In the genomic region with DNA sequence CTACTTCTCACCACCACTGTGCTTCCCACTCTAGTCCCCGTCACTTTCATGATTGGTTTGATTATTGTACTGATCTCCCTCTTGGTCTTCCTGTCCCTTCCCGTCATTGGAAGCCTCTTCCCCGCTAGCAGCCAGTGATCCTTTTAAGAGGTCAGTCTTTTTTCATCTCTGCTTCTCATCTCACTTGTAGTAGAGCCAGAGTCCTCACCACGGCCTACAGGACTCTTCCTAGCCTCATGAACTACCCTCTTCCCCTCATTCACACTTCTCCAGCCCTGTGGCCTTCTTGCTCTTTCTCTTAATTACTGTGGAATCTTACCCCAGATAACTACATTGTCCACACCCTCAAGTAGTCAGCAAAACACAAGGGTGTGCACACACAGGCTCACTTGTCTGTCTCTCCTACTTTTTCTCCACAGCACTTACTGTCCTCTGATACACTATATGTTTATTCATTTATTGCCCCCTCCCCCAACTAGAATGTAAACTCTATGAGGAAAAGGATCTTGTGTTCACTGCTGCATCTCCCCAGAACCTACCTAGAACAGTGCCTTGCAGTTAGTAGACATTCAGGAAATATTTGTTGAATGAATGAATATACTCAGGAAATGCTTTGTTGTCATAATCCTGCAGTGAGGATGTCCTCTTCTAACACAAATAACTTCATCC, we compare ENCODE assay signal across 11 cellular contexts.
DNase-seq lines count a peak whose midpoint lies in the region; TF ChIP-seq lines count a peak whose summit lies in the region.
"Had no signal": no experiment of that assay in that cellular context is flagged by ENCODE, and none has a peak within 500 bp of the region (broad histone marks: within the 10 kb centered on the region; RNA-seq: fewer than 3 reads in every experiment).

No MANE protein-coding gene starts in this region.

- H3K4me1 ChIP-seq in vagina = peaks cover 7% of the 10 kb centered on the region

- H3K36me3 Mint-ChIP-seq in T-helper 2 cell treated with Interferon-gamma antibody and Interleukin-4, amounts not matched to agents 5 μg/mL and 100 μg/mL, for 36 hours (ENCODE audit: low read depth) = peaks cover 14% of the 10 kb centered on the region
- peaks cover 18% of the 10 kb centered on the region for H3K36me3 Mint-ChIP-seq in osteocyte (ENCODE audit: unreplicated experiment)

- TF ChIP-seq POLR2A in vagina (IDR thresholded peaks at IDR 0.05) = no peak

- no peak for DNase-seq in T-helper 2 cell treated with Interferon-gamma antibody and Interleukin-4, amounts not matched to agents 5 μg/mL and 100 μg/mL, for 36 hours (ENCODE audit: low spot score)
- DNase-seq in T-helper 2 cell (no peak), SK-N-MC (ENCODE audit: low read depth, low spot score) (no peak), epithelial cell of esophagus (ENCODE audit: low read depth) (peak; percentile 33), osteocyte (ENCODE audit: extremely low spot score, unreplicated experiment) (no peak), cerebellar nuclear complex (lab: John Stamatoyannopoulos, UW) (no peak), vagina (ENCODE audit: extremely low spot score in 2 of 2) (no peak), epidermal melanocyte (ENCODE audit: insufficient read length, low spot score) (no peak)
- DNase-seq: activated T-cell treated with anti-CD3 and anti-CD28 coated beads, Interleukin-2, amount 50 U/mL, for 48 hours; nucleus accumbens; trophoblast cell had no signal

- no peak overlapping the region for H3K4me3 Mint-ChIP-seq in T-helper 2 cell treated with Interferon-gamma antibody and Interleukin-4, amounts not matched to agents 5 μg/mL and 100 μg/mL, for 36 hours
- no peak overlapping the region for H3K4me3 Mint-ChIP-seq in osteocyte (ENCODE audit: unreplicated experiment)

- intact Hi-C loops in vagina (cut with DNase I) = no loop called here

- no peak for TF ChIP-seq CTCF in epithelial cell of esophagus (IDR thresholded peaks at IDR 0.05; ENCODE audit: insufficient read depth, low read depth, low read length, missing control alignments)
- no peak for TF ChIP-seq CTCF in osteocyte (IDR thresholded peaks at IDR 0.05)
- no peak for TF ChIP-seq CTCF in vagina (IDR thresholded peaks at IDR 0.05)

- H3K27ac ChIP-seq in SK-N-MC (peak overlapping the region; percentile 15; the same call in 1 of the 2 replicates), vagina (no peak overlapping the region)

- H3K4me3 ChIP-seq in SK-N-MC = no peak overlapping the region
- no peak overlapping the region for H3K4me3 ChIP-seq in epithelial cell of esophagus (ENCODE audit: low read length)
- no peak overlapping the region for H3K4me3 ChIP-seq in vagina

- H3K9me3 Mint-ChIP-seq in T-helper 2 cell treated with Interferon-gamma antibody and Interleukin-4, amounts not matched to agents 5 μg/mL and 100 μg/mL, for 36 hours = no peaks in the 10 kb centered on the region
- H3K9me3 Mint-ChIP-seq in osteocyte (ENCODE audit: unreplicated experiment) = no peaks in the 10 kb centered on the region

- H3K9ac ChIP-seq in SK-N-MC (ENCODE audit: insufficient read length) = no peak overlapping the region

- H3K36me3 ChIP-seq in SK-N-MC (ENCODE audit: insufficient read depth, low read length) = peaks cover 50% of the 10 kb centered on the region
- peaks cover 0 to 8% of the 10 kb centered on the region in 2 donors for H3K36me3 ChIP-seq in vagina

- no peaks in the 10 kb centered on the region for H3K27me3 Mint-ChIP-seq in T-helper 2 cell treated with Interferon-gamma antibody and Interleukin-4, amounts not matched to agents 5 μg/mL and 100 μg/mL, for 36 hours (ENCODE audit: low read depth)
- H3K27me3 Mint-ChIP-seq in osteocyte (ENCODE audit: unreplicated experiment) = no peaks in the 10 kb centered on the region

- H3K27ac Mint-ChIP-seq in T-helper 2 cell treated with Interferon-gamma antibody and Interleukin-4, amounts not matched to agents 5 μg/mL and 100 μg/mL, for 36 hours = peak overlapping the region; percentile 12
- peak overlapping the region; percentile 61 for H3K27ac Mint-ChIP-seq in osteocyte (ENCODE audit: unreplicated experiment)

- peaks cover 9% of the 10 kb centered on the region for H3K4me1 Mint-ChIP-seq in T-helper 2 cell treated with Interferon-gamma antibody and Interleukin-4, amounts not matched to agents 5 μg/mL and 100 μg/mL, for 36 hours (ENCODE audit: low read depth)
- H3K4me1 Mint-ChIP-seq in osteocyte (ENCODE audit: unreplicated experiment) = peaks cover 11% of the 10 kb centered on the region

- no peaks in the 10 kb centered on the region for H3K27me3 ChIP-seq in vagina

- H3K9me3 ChIP-seq in SK-N-MC (ENCODE audit: low read depth, low read length) (no peaks in the 10 kb centered on the region), vagina (no peaks in the 10 kb centered on the region)
